Comparison of ENCODE assay signal across 9 cellular contexts in the genomic region with DNA sequence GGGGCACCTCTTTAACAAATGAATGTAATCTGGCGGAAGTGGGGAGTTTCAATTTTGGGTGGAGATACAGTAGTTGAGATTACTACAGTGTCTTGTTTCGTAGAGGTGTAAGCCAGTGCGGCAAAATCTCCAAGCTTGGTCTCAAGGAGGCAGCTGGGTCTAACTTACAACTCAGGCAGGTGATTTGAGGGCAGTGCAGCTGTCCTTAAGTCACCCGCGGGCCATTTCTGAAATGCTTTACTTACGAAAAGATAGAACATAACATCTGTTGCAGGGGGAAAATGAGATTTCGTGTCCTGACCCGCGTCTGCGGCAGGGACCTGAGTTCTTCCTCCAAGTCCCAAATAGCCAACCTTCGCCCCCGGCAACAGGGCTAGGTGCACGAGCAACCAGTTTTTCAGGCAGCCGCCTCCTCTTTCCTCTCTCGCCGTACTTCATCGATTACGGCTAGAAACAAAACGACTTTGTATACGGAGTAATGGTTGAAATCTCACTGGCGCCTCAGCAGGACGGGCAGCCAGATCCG. TPM values are rescaled to one million over a fixed set of nuclear protein-coding genes. Genes with fewer than 3 reads are reported as not detected.
A peak's percentile ranks its signal among the peaks of the same experiment; 100 is the strongest.
DNase-seq lines count a peak whose midpoint lies in the region; ATAC-seq and TF ChIP-seq lines count a peak whose summit lies in the region.
"Had no signal": no experiment of that assay in that cellular context is flagged by ENCODE, and none has a peak within 500 bp of the region (broad histone marks: within the 10 kb centered on the region; RNA-seq: fewer than 3 reads in every experiment).

No MANE protein-coding gene starts in this region.

- peaks cover 6% of the 10 kb centered on the region; the same call in 1 of the 2 replicates for H4K20me1 ChIP-seq in OCI-LY7 (ENCODE audit: insufficient read depth, low read length)

- ATAC-seq in GM19025 (IDR thresholded peaks at IDR 0.05; ENCODE audit: low read depth, unreplicated experiment) (peak; percentile 20), HG03095 (IDR thresholded peaks at IDR 0.05; ENCODE audit: unreplicated experiment) (peak; percentile 40)

- no peaks in the 10 kb centered on the region for H3K9me2 ChIP-seq in OCI-LY7 (ENCODE audit: insufficient read depth, low read length)

- H3K27me3 Mint-ChIP-seq in mesothelial cell of epicardium (ENCODE audit: low read depth), result no peaks in the 10 kb centered on the region

- peak overlapping the region; percentile 89 for H3K4me3 Mint-ChIP-seq in mesothelial cell of epicardium

- DNase-seq in COLO829 (ENCODE audit: low spot score), result peak; percentile 35
- DNase-seq in OCI-LY7 (ENCODE audit: low spot score), result peak; percentile 77
- peak; percentile 55 for DNase-seq in dermis blood vessel endothelial cell
- no peak for DNase-seq in mesothelial cell of epicardium (ENCODE audit: low spot score in 2 of 2, unreplicated experiment in 2 of 2)
- DNase-seq in NCI-H2107 treated with DMSO at 0.1 percent for 48 hours (lab: John Stamatoyannopoulos, UW; ENCODE audit: unreplicated experiment), result no peak

- H3K36me3 ChIP-seq in OCI-LY7 (ENCODE audit: insufficient read depth, low read length) (peaks cover 8% of the 10 kb centered on the region; the same call in 1 of the 2 replicates), urinary bladder (ENCODE audit: insufficient read depth) (no peaks in the 10 kb centered on the region)

- CTCF ChIA-PET in OCI-LY7 (lab: Charles Lee; ENCODE audit: unreplicated experiment), result interaction anchor here (0.6 kb wide), 1 partner anchor 367 kb away, joined by 3 read pairs; no protein-coding TSS in a partner anchor

- peak overlapping the region; percentile 72 for H3K4me3 ChIP-seq in OCI-LY7 (ENCODE audit: low read depth, low read length, poor library complexity, severe bottlenecking)
- peak overlapping the region; percentile 94 for H3K4me3 ChIP-seq in urinary bladder (ENCODE audit: low read depth, low read length)

- H3K27ac Mint-ChIP-seq in mesothelial cell of epicardium, result peak overlapping the region; percentile 96

- POLR2A ChIA-PET in OCI-LY7 (lab: Charles Lee), result interaction anchor here (0.6 to 1.5 kb wide), 6 partner anchors 10 to 560 kb away, joined by 3 to 6 read pairs (median 3); no protein-coding TSS in a partner anchor

- H3K27ac ChIP-seq in OCI-LY7 (ENCODE audit: low read depth, low read length, poor library complexity, severe bottlenecking) (peak overlapping the region; percentile 70), urinary bladder (ENCODE audit: low read depth) (peak overlapping the region; percentile 55)

- peaks cover 27% of the 10 kb centered on the region for H3K4me1 Mint-ChIP-seq in mesothelial cell of epicardium

- no peak for TF ChIP-seq CTCF in OCI-LY7 (conservative IDR thresholded peaks at IDR 0.05; ENCODE audit: low read length)
- TF ChIP-seq CTCF in mesothelial cell of epicardium (IDR thresholded peaks at IDR 0.05; ENCODE audit: unreplicated experiment), result no peak

- H3K36me3 Mint-ChIP-seq in mesothelial cell of epicardium, result peaks cover 3% of the 10 kb centered on the region

- WGBS in urinary bladder, result 2% methylated on average over 23 of the region's 23 CpGs

- H3K4me1 ChIP-seq in OCI-LY7 (ENCODE audit: insufficient read depth, low read length, poor library complexity, severe bottlenecking) (peaks cover 31% of the 10 kb centered on the region), urinary bladder (ENCODE audit: insufficient read depth) (peaks cover 1% of the 10 kb centered on the region)

- H3K9me3 Mint-ChIP-seq in mesothelial cell of epicardium, result no peaks in the 10 kb centered on the region

- no peaks in the 10 kb centered on the region for H3K9me3 ChIP-seq in OCI-LY7 (ENCODE audit: low read length)

- intact Hi-C loops in OCI-LY7 (cut with micrococcal nuclease; ENCODE audit: unreplicated experiment), result loop anchor here (5.0 kb wide), 3 partner anchors 191 to 561 kb away; no protein-coding TSS in a partner anchor

- BruUV-seq in OCI-LY7 (replicated peaks; lab: Mats Ljungman, UMichigan), result TSS peak; percentile 92

- H2AFZ ChIP-seq in OCI-LY7 (ENCODE audit: low read length), result peak overlapping the region; percentile 85

- peak overlapping the region; percentile 93 for H3K4me2 ChIP-seq in OCI-LY7 (ENCODE audit: low read length)

- peaks cover 38% of the 10 kb centered on the region for H3K79me2 ChIP-seq in OCI-LY7 (ENCODE audit: insufficient read depth, low read depth, low read length)

RNA-seq across cellular contexts. Expression of a gene that starts 0.5 kb away (rescaled TPM):
- 13.9 and 16.4 TPM in 2 replicates for total RNA-seq in OCI-LY7 (2014; rRNA removed; shearing (Covaris generic))
- total RNA-seq in OCI-LY7 (2022) (19.0 and 19.5 TPM in 2 replicates), dermis blood vessel endothelial cell (14.6 and 20.2 TPM in 2 replicates), mesothelial cell of epicardium (16.9 to 18.9 TPM (median 18.0 TPM) in 3 replicates), urinary bladder (28.4 TPM)
- polyA plus RNA-seq in urinary bladder, result 7.5 TPM

RNA-seq across cellular contexts. Expression of a gene that starts 18.4 kb away (rescaled TPM):
- total RNA-seq in OCI-LY7 (2014; rRNA removed; shearing (Covaris generic)), result not detected in 2 replicates
- total RNA-seq in OCI-LY7 (2022) (not detected in 2 replicates), dermis blood vessel endothelial cell (under 0.01 and 0.05 TPM in 2 replicates), mesothelial cell of epicardium (0.20 to 0.25 TPM (median 0.23 TPM) in 3 replicates), urinary bladder (not detected)
- 0.22 TPM for polyA plus RNA-seq in urinary bladder
- total RNA-seq: activated CD8-positive, alpha-beta memory T cell treated with anti-CD3 and anti-CD28 coated beads for 36 hours had no signal

RNA-seq across cellular contexts. Expression of a gene that starts 49.0 kb away (rescaled TPM):
- not detected in 2 replicates for total RNA-seq in OCI-LY7 (2014; rRNA removed; shearing (Covaris generic))
- not detected in 2 replicates for total RNA-seq in OCI-LY7 (2022)
- total RNA-seq in dermis blood vessel endothelial cell, result under 0.01 TPM in 1 of 2 replicates, not detected in the other
- total RNA-seq in mesothelial cell of epicardium, result 1.6 to 1.8 TPM (median 1.6 TPM) in 3 replicates
- total RNA-seq in urinary bladder, result 6.2 TPM
- 4.1 TPM for polyA plus RNA-seq in urinary bladder
- total RNA-seq: activated CD8-positive, alpha-beta memory T cell treated with anti-CD3 and anti-CD28 coated beads for 36 hours had no signal

Comparison
In these comparisons a context has a peak if more than half of its experiments do, and no peak if none do; other contexts are left out.
1. DNase-seq: peak in COLO829 (single experiment), OCI-LY7 (single experiment) and dermis blood vessel endothelial cell (single experiment); none in mesothelial cell of epicardium (0 of 2) and NCI-H2107 treated with DMSO at 0.1 percent for 48 hours (single experiment).